9 cellular contexts compared by ENCODE assay signal in genomic region chr12:75390156-75390898, GRCh38. TPM values are rescaled to one million over a fixed set of nuclear protein-coding genes. Genes with fewer than 3 reads are reported as not detected.
DNase-seq lines count a peak whose midpoint lies in the region; ATAC-seq and TF ChIP-seq lines count a peak whose summit lies in the region.
"Had no signal": no experiment of that assay in that cellular context is flagged by ENCODE, and none has a peak within 500 bp of the region (broad histone marks: within the 10 kb centered on the region; RNA-seq: fewer than 3 reads in every experiment).

No MANE protein-coding gene starts in this region.

- H3K36me3 Mint-ChIP-seq in chondrocyte (ENCODE audit: low read depth) (no peaks in the 10 kb centered on the region), natural killer cell (no peaks in the 10 kb centered on the region)

- TF ChIP-seq CTCF in GM12875 (IDR thresholded peaks at IDR 0.05; ENCODE audit: borderline replicate concordance, insufficient read depth, low read depth, low read length) (no peak), chondrocyte (IDR thresholded peaks at IDR 0.05) (no peak), natural killer cell (IDR thresholded peaks at IDR 0.05) (no peak), GM10266 (IDR thresholded peaks at IDR 0.05; ENCODE audit: control insufficient read depth, insufficient read depth, low read depth, missing control alignments) (no peak)

- peak overlapping the region; percentile 20 for H3K4me3 ChIP-seq in GM12875 (ENCODE audit: low read depth, low read length)

- H3K27ac Mint-ChIP-seq in chondrocyte (ENCODE audit: unreplicated experiment) (peak overlapping the region; percentile 91), natural killer cell (peak overlapping the region; percentile 92 to 94)

- H3K4me1 Mint-ChIP-seq in chondrocyte (ENCODE audit: low read depth) (peaks cover 36% of the 10 kb centered on the region), natural killer cell (peaks cover 43 to 45% of the 10 kb centered on the region in 2 donors)

- H3K27me3 Mint-ChIP-seq in chondrocyte (ENCODE audit: low read depth) (no peaks in the 10 kb centered on the region), natural killer cell (ENCODE audit: low read depth in 2 of 2) (no peaks in the 10 kb centered on the region)

- H3K9me3 Mint-ChIP-seq in chondrocyte (ENCODE audit: low read depth), result no peaks in the 10 kb centered on the region
- no peaks in the 10 kb centered on the region for H3K9me3 Mint-ChIP-seq in natural killer cell

- ATAC-seq in HG03442 (IDR thresholded peaks at IDR 0.05; ENCODE audit: unreplicated experiment) (peak; percentile 2), natural killer cell (no peak), HG03135 (IDR thresholded peaks at IDR 0.05; ENCODE audit: unreplicated experiment) (no peak)

- intact Hi-C loops in natural killer cell (cut with micrococcal nuclease) (loop anchor here (2.0 kb wide), 1 partner anchor 60 kb away; the partner anchor contains the start of gene CAPS2), posterior cingulate gyrus (cut with DNase I) (loop anchor here (2.0 to 5.0 kb wide), 3 partner anchors 56 to 117 kb away; partner anchors contain the start of genes GLIPR1 and GLIPR1L1)

- H3K4me3 Mint-ChIP-seq in chondrocyte (ENCODE audit: unreplicated experiment) (peak overlapping the region; percentile 83), natural killer cell (peak overlapping the region; percentile 92)

- no peak for DNase-seq in chondrocyte (ENCODE audit: low spot score)
- DNase-seq in natural killer cell, result no peak
- DNase-seq in GM10266 (ENCODE audit: extremely low spot score), result no peak
- DNase-seq in activated CD4-positive, CD25-positive, alpha-beta regulatory T cell treated with anti-CD3 and anti-CD28 coated beads, Interleukin-2, amount 50 U/mL, for 72 hours, result no peak
- no peak for DNase-seq in posterior cingulate gyrus

RNA-seq across cellular contexts. Expression of gene GLIPR1L2, which starts 0.6 kb away (rescaled TPM):
- total RNA-seq in chondrocyte (0.44 to 0.97 TPM (median 0.65 TPM) in 3 replicates), natural killer cell (1 to 10 TPM in 2 of 3 donors, under 1 TPM in 1; 0.75 to 1.7 (median 1.6) TPM)

RNA-seq across cellular contexts. Expression of gene GLIPR1L1, which starts 55.9 kb away (rescaled TPM):
- total RNA-seq in chondrocyte (not detected in 3 replicates), natural killer cell (not detected)
- total RNA-seq: RPMI7951 had no signal
